In genomic region chr20:24359306-24359705, GRCh38 we compare ENCODE assay signal across 1 cellular context.
TF ChIP-seq lines count a peak whose summit lies in the region.

No MANE protein-coding gene starts in this region.

TF ChIP-seq in H1, 55 proteins besides CTCF, POLR2A, EP300 and RAD21:
- TF ChIP-seq SIN3A (conservative IDR thresholded peaks at IDR 0.05 in 1 of 2, IDR thresholded peaks at IDR 0.05 in 1 of 2; ENCODE audit: low read depth in 1 of 2, low read length in 2 of 2) (no peak), CBX8 (IDR thresholded peaks at IDR 0.05; ENCODE audit: borderline replicate concordance, low read depth, low read length) (no peak), E2F6 (IDR thresholded peaks at IDR 0.05) (no peak), CHD1 (IDR thresholded peaks at IDR 0.05; ENCODE audit: low read depth, low read length) (no peak), TAF7 (optimal IDR thresholded peaks at IDR 0.05; ENCODE audit: borderline replicate concordance, low read depth, low read length) (no peak), KDM1A (IDR thresholded peaks at IDR 0.05; ENCODE audit: borderline replicate concordance, low read length) (no peak), SP4 (IDR thresholded peaks at IDR 0.05; ENCODE audit: low read length) (no peak), POLR2AphosphoS5 (IDR thresholded peaks at IDR 0.05; ENCODE audit: low read depth, low read length) (no peak), POU5F1 (IDR thresholded peaks at IDR 0.05; ENCODE audit: low read depth, low read length) (no peak), ASH2L (IDR thresholded peaks at IDR 0.05; ENCODE audit: low read length) (no peak), PHF8 (conservative IDR thresholded peaks at IDR 0.05; ENCODE audit: low read depth, low read length) (no peak), CEBPB (IDR thresholded peaks at IDR 0.05; ENCODE audit: low read depth, low read length) (no peak)
